ENCODE assay signal across 17 cellular contexts in genomic region chr13:94556646-94557045, GRCh38. TPM values are rescaled to one million over a fixed set of nuclear protein-coding genes. Genes with fewer than 3 reads are reported as not detected.
DNase-seq lines count a peak whose midpoint lies in the region; FAIRE-seq and TF ChIP-seq lines count a peak whose summit lies in the region.
"Had no signal": no experiment of that assay in that cellular context is flagged by ENCODE, and none has a peak within 500 bp of the region (broad histone marks: within the 10 kb centered on the region; RNA-seq: fewer than 3 reads in every experiment).

No MANE protein-coding gene starts in this region.

- H3K36me3 Mint-ChIP-seq in mesothelial cell of epicardium = no peaks in the 10 kb centered on the region

- DNase-seq in COLO829 (ENCODE audit: low spot score) (peak; percentile 23), H54 (ENCODE audit: insufficient read length, low spot score) (no peak), mesothelial cell of epicardium (ENCODE audit: low spot score in 2 of 2, unreplicated experiment in 2 of 2) (no peak), hepatic stellate cell (ENCODE audit: low spot score) (no peak), pons (ENCODE audit: low spot score) (no peak)
- DNase-seq in activated CD8-positive, alpha-beta memory T cell treated with anti-CD3 and anti-CD28 coated beads, Interleukin-2, amount 50 U/mL, for 48 hours = no peak
- DNase-seq: ACHN; DND-41; KG1; NCI-H1105 treated with DMSO at 0.1 percent for 48 hours; NCI-H187 treated with DMSO at 0.1 percent for 48 hours; NCI-H446; NCI-H526 treated with DMSO at 0.1 percent for 48 hours; NK-92 treated with Interleukin-12 subunit alpha and Interleukin-12 subunit beta, amount 100 ng/mL, for 24 hours; SIG-M5 had no signal

- H3K27ac Mint-ChIP-seq in mesothelial cell of epicardium = peak overlapping the region; percentile 50

- FAIRE-seq in H54 (lab: Jason Lieb, UNC) = peak; percentile 57

- no peak for TF ChIP-seq POLR2A in H54 (IDR thresholded peaks at IDR 0.05; ENCODE audit: low read depth, low read length)

- H3K4me1 Mint-ChIP-seq in mesothelial cell of epicardium = peaks cover 6% of the 10 kb centered on the region

- TF ChIP-seq CTCF in mesothelial cell of epicardium (IDR thresholded peaks at IDR 0.05; ENCODE audit: unreplicated experiment) = no peak

- WGBS in adipose tissue, 3 donors = 43 to 47% (median 45%) methylated on average over 2 of the region's 2 CpGs

- H3K27me3 Mint-ChIP-seq in mesothelial cell of epicardium (ENCODE audit: low read depth) = no peaks in the 10 kb centered on the region

- H3K4me3 Mint-ChIP-seq in mesothelial cell of epicardium = no peak overlapping the region

- H3K9me3 Mint-ChIP-seq in mesothelial cell of epicardium = no peaks in the 10 kb centered on the region

- peak overlapping the region; percentile 14 for H3K27ac ChIP-seq in adipose tissue (ENCODE audit: low read depth, low read length)
- H3K27ac ChIP-seq: C4-2B had no signal

RNA-seq across cellular contexts. Expression of gene TGDS, which starts 39.3 kb away (rescaled TPM):
- 10 to 100 TPM in 2 of 3 donors, 1 to 10 TPM in 1; 5.2 to 17.7 (median 11.1) TPM for polyA plus RNA-seq in adipose tissue
- total RNA-seq in mesothelial cell of epicardium = 9.1 to 9.8 TPM (median 9.2 TPM) in 3 replicates

RNA-seq across cellular contexts. Expression of gene GPR180, which starts 45.0 kb away (rescaled TPM):
- polyA plus RNA-seq in adipose tissue = 1 to 10 TPM; 1.8 to 6.5 (median 3.3) TPM
- 6.5 to 6.8 TPM (median 6.5 TPM) in 3 replicates for total RNA-seq in mesothelial cell of epicardium
